In the genomic region with DNA sequence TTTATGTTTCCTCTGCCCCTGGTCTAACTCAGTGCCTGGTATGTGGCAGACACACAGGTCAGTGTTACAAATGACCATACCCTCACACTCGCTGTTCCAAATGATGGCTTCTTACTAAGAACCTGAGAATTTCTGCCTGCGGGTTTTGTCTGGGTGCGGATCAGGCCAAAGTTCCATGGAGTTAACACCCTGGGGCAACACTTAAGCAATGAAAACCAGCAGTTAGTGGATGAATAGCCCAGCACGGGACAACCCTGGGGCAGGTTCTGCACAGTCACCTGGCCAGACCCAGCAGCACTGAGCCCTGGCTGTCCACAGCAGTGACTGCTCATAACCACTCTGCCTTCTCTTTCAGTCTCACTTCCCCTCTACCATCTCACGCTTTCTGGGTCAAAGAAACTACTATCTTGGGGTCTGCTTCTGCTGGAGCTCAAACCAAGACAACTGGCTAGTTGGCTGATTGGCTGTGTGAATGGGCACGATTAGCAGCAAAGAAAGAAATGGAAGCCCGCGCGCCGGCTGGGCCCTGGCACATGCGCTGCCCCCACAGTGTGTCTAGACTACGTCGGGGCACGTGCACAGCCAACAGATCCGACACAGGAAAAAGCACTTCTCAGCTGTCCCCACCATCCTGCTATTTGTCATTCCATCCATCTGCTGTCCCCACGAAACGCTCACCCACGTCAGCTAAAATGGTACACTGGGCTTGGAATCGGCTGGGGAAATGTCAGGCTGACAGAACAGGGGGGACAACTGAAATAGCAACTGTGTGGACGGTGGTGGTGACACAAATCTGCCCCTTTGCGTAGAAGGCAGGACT, we compare ENCODE assay signal across 1 cellular context.
TF ChIP-seq lines count a peak whose summit lies in the region.

No MANE protein-coding gene starts in this region.

TF ChIP-seq in HepG2, 621 proteins besides CTCF, POLR2A, EP300 and RAD21 (continues in another document):
- no peak for TF ChIP-seq BRCA1 (CRISPR knock-in tag; IDR thresholded peaks at IDR 0.05)
- TF ChIP-seq ZNF333 (CRISPR knock-in tag; IDR thresholded peaks at IDR 0.05; ENCODE audit: borderline replicate concordance) = 0 out of 2 replicates have a peak, but pooled peaks have one; percentile 44
- no peak for TF ChIP-seq ZSCAN29 (CRISPR knock-in tag; conservative IDR thresholded peaks at IDR 0.05)
- no peak for TF ChIP-seq MTF2 (CRISPR knock-in tag; IDR thresholded peaks at IDR 0.05; ENCODE audit: borderline replicate concordance)
- no peak for TF ChIP-seq ZBTB7A (CRISPR knock-in tag; IDR thresholded peaks at IDR 0.05)
- no peak for TF ChIP-seq SMARCC2 (IDR thresholded peaks at IDR 0.05)
- TF ChIP-seq, protein P1, sequence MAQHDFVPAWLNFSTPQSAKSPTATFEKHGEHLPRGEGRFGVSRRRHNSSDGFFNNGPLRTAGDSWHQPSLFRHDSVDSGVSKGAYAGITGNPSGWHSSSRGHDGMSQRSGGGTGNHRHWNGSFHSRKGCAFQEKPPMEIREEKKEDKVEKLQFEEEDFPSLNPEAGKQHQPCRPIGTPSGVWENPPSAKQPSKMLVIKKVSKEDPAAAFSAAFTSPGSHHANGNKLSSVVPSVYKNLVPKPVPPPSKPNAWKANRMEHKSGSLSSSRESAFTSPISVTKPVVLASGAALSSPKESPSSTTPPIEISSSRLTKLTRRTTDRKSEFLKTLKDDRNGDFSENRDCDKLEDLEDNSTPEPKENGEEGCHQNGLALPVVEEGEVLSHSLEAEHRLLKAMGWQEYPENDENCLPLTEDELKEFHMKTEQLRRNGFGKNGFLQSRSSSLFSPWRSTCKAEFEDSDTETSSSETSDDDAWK (CRISPR knock-in tag; IDR thresholded peaks at IDR 0.05) = no peak
- TF ChIP-seq, protein P2, sequence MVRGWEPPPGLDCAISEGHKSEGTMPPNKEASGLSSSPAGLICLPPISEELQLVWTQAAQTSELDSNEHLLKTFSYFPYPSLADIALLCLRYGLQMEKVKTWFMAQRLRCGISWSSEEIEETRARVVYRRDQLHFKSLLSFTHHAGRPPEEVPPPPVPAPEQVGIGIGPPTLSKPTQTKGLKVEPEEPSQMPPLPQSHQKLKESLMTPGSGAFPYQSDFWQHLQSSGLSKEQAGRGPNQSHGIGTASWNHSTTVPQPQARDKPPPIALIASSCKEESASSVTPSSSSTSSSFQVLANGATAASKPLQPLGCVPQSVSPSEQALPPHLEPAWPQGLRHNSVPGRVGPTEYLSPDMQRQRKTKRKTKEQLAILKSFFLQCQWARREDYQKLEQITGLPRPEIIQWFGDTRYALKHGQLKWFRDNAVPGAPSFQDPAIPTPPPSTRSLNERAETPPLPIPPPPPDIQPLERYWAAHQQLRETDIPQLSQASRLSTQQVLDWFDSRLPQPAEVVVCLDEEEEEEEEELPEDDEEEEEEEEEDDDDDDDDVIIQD (CRISPR knock-in tag; IDR thresholded peaks at IDR 0.05; ENCODE audit: low read depth) = no peak
- no peak for TF ChIP-seq SP1 (IDR thresholded peaks at IDR 0.05)
- TF ChIP-seq SP1 (CRISPR knock-in tag; IDR thresholded peaks at IDR 0.05) = no peak
- TF ChIP-seq NFYC (CRISPR knock-in tag; IDR thresholded peaks at IDR 0.05) = no peak
- no peak for TF ChIP-seq NFKB2 (CRISPR knock-in tag; IDR thresholded peaks at IDR 0.05; ENCODE audit: borderline replicate concordance)
- no peak for TF ChIP-seq NR2C2 (CRISPR knock-in tag; IDR thresholded peaks at IDR 0.05; ENCODE audit: borderline replicate concordance)
- no peak for TF ChIP-seq NR1H2 (CRISPR knock-in tag; IDR thresholded peaks at IDR 0.05; ENCODE audit: borderline replicate concordance, low read depth)
- TF ChIP-seq ZNF782 (CRISPR knock-in tag; IDR thresholded peaks at IDR 0.05; ENCODE audit: borderline replicate concordance) = no peak
- TF ChIP-seq ZMYM4 (CRISPR knock-in tag; IDR thresholded peaks at IDR 0.05) = no peak; the same call in 1 of the 2 replicates
- no peak for TF ChIP-seq STAG1 (CRISPR knock-in tag; IDR thresholded peaks at IDR 0.05)
- no peak for TF ChIP-seq ZKSCAN8 (CRISPR knock-in tag; IDR thresholded peaks at IDR 0.05; ENCODE audit: borderline replicate concordance)
- no peak for TF ChIP-seq ONECUT2 (CRISPR knock-in tag; IDR thresholded peaks at IDR 0.05)
- TF ChIP-seq, protein P3, sequence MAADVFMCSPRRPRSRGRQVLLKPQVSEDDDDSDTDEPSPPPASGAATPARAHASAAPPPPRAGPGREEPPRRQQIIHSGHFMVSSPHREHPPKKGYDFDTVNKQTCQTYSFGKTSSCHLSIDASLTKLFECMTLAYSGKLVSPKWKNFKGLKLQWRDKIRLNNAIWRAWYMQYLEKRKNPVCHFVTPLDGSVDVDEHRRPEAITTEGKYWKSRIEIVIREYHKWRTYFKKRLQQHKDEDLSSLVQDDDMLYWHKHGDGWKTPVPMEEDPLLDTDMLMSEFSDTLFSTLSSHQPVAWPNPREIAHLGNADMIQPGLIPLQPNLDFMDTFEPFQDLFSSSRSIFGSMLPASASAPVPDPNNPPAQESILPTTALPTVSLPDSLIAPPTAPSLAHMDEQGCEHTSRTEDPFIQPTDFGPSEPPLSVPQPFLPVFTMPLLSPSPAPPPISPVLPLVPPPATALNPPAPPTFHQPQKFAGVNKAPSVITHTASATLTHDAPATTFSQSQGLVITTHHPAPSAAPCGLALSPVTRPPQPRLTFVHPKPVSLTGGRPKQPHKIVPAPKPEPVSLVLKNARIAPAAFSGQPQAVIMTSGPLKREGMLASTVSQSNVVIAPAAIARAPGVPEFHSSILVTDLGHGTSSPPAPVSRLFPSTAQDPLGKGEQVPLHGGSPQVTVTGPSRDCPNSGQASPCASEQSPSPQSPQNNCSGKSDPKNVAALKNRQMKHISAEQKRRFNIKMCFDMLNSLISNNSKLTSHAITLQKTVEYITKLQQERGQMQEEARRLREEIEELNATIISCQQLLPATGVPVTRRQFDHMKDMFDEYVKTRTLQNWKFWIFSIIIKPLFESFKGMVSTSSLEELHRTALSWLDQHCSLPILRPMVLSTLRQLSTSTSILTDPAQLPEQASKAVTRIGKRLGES (CRISPR knock-in tag; IDR thresholded peaks at IDR 0.05; ENCODE audit: borderline replicate concordance) = no peak
- no peak for TF ChIP-seq MBNL3 (CRISPR knock-in tag; conservative IDR thresholded peaks at IDR 0.05)
- TF ChIP-seq ZNF629 (CRISPR knock-in tag; conservative IDR thresholded peaks at IDR 0.05) = no peak
- TF ChIP-seq, protein P4, sequence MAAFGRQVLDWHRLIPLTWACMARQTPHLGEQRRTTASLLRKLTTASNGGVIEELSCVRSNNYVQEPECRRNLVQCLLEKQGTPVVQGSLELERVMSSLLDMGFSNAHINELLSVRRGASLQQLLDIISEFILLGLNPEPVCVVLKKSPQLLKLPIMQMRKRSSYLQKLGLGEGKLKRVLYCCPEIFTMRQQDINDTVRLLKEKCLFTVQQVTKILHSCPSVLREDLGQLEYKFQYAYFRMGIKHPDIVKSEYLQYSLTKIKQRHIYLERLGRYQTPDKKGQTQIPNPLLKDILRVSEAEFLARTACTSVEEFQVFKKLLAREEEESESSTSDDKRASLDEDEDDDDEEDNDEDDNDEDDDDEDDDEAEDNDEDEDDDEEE (CRISPR knock-in tag; IDR thresholded peaks at IDR 0.05) = no peak
- no peak for TF ChIP-seq ZNF17 (CRISPR knock-in tag; IDR thresholded peaks at IDR 0.05)
- TF ChIP-seq, protein P5, sequence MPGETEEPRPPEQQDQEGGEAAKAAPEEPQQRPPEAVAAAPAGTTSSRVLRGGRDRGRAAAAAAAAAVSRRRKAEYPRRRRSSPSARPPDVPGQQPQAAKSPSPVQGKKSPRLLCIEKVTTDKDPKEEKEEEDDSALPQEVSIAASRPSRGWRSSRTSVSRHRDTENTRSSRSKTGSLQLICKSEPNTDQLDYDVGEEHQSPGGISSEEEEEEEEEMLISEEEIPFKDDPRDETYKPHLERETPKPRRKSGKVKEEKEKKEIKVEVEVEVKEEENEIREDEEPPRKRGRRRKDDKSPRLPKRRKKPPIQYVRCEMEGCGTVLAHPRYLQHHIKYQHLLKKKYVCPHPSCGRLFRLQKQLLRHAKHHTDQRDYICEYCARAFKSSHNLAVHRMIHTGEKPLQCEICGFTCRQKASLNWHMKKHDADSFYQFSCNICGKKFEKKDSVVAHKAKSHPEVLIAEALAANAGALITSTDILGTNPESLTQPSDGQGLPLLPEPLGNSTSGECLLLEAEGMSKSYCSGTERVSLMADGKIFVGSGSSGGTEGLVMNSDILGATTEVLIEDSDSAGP (CRISPR knock-in tag; IDR thresholded peaks at IDR 0.05; ENCODE audit: borderline replicate concordance) = peak; percentile 42; the same call in 1 of the 2 replicates
- TF ChIP-seq ZNF205 (CRISPR knock-in tag; IDR thresholded peaks at IDR 0.05) = no peak
- no peak for TF ChIP-seq ISL2 (CRISPR knock-in tag; IDR thresholded peaks at IDR 0.05)
- peak; percentile 63; the same call in 1 of the 2 replicates for TF ChIP-seq JUND (CRISPR knock-in tag; IDR thresholded peaks at IDR 0.05)
- TF ChIP-seq ZNF446 (CRISPR knock-in tag; IDR thresholded peaks at IDR 0.05) = no peak
- TF ChIP-seq ATF1 (CRISPR knock-in tag; IDR thresholded peaks at IDR 0.05) = no peak
- no peak for TF ChIP-seq ZSCAN20 (CRISPR knock-in tag; IDR thresholded peaks at IDR 0.05; ENCODE audit: borderline replicate concordance)
- no peak for TF ChIP-seq HNRNPL (IDR thresholded peaks at IDR 0.05; ENCODE audit: low read depth, low read length)
- TF ChIP-seq SKI (IDR thresholded peaks at IDR 0.05; ENCODE audit: partially characterized antibody) = no peak
- TF ChIP-seq, protein P6, sequence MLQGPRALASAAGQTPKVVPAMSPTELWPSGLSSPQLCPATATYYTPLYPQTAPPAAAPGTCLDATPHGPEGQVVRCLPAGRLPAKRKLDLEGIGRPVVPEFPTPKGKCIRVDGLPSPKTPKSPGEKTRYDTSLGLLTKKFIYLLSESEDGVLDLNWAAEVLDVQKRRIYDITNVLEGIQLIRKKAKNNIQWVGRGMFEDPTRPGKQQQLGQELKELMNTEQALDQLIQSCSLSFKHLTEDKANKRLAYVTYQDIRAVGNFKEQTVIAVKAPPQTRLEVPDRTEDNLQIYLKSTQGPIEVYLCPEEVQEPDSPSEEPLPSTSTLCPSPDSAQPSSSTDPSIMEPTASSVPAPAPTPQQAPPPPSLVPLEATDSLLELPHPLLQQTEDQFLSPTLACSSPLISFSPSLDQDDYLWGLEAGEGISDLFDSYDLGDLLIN (CRISPR knock-in tag; IDR thresholded peaks at IDR 0.05; ENCODE audit: borderline replicate concordance) = no peak
- no peak for TF ChIP-seq ZNF841 (CRISPR knock-in tag; IDR thresholded peaks at IDR 0.05; ENCODE audit: borderline replicate concordance)
- TF ChIP-seq, protein P7, sequence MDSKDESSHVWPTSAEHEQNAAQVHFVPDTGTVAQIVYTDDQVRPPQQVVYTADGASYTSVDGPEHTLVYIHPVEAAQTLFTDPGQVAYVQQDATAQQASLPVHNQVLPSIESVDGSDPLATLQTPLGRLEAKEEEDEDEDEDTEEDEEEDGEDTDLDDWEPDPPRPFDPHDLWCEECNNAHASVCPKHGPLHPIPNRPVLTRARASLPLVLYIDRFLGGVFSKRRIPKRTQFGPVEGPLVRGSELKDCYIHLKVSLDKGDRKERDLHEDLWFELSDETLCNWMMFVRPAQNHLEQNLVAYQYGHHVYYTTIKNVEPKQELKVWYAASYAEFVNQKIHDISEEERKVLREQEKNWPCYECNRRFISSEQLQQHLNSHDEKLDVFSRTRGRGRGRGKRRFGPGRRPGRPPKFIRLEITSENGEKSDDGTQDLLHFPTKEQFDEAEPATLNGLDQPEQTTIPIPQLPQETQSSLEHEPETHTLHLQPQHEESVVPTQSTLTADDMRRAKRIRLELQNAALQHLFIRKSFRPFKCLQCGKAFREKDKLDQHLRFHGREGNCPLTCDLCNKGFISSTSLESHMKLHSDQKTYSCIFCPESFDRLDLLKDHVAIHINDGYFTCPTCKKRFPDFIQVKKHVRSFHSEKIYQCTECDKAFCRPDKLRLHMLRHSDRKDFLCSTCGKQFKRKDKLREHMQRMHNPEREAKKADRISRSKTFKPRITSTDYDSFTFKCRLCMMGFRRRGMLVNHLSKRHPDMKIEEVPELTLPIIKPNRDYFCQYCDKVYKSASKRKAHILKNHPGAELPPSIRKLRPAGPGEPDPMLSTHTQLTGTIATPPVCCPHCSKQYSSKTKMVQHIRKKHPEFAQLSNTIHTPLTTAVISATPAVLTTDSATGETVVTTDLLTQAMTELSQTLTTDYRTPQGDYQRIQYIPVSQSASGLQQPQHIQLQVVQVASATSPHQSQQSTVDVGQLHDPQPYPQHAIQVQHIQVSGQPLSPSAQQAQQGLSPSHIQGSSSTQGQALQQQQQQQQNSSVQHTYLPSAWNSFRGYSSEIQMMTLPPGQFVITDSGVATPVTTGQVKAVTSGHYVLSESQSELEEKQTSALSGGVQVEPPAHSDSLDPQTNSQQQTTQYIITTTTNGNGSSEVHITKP (CRISPR knock-in tag; IDR thresholded peaks at IDR 0.05; ENCODE audit: low read depth) = no peak
- no peak for TF ChIP-seq ZNF232 (CRISPR knock-in tag; IDR thresholded peaks at IDR 0.05; ENCODE audit: borderline replicate concordance)
- no peak for TF ChIP-seq XBP1 (CRISPR knock-in tag; IDR thresholded peaks at IDR 0.05)
- TF ChIP-seq KAT2B (IDR thresholded peaks at IDR 0.05; ENCODE audit: borderline replicate concordance, low read depth, low read length) = no peak
- TF ChIP-seq ZNF713 (CRISPR knock-in tag; IDR thresholded peaks at IDR 0.05) = no peak; the same call in 1 of the 2 replicates
- TF ChIP-seq, protein P8, sequence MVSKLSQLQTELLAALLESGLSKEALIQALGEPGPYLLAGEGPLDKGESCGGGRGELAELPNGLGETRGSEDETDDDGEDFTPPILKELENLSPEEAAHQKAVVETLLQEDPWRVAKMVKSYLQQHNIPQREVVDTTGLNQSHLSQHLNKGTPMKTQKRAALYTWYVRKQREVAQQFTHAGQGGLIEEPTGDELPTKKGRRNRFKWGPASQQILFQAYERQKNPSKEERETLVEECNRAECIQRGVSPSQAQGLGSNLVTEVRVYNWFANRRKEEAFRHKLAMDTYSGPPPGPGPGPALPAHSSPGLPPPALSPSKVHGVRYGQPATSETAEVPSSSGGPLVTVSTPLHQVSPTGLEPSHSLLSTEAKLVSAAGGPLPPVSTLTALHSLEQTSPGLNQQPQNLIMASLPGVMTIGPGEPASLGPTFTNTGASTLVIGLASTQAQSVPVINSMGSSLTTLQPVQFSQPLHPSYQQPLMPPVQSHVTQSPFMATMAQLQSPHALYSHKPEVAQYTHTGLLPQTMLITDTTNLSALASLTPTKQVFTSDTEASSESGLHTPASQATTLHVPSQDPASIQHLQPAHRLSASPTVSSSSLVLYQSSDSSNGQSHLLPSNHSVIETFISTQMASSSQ (IDR thresholded peaks at IDR 0.05; ENCODE audit: low read depth) = no peak
- TF ChIP-seq, protein P8 (CRISPR knock-in tag; IDR thresholded peaks at IDR 0.05; ENCODE audit: borderline replicate concordance) = no peak
- peak; percentile 10; the same call in 1 of the 2 replicates for TF ChIP-seq TBX2 (CRISPR knock-in tag; IDR thresholded peaks at IDR 0.05; ENCODE audit: borderline replicate concordance)
- no peak for TF ChIP-seq MEIS2 (CRISPR knock-in tag; IDR thresholded peaks at IDR 0.05)
- TF ChIP-seq, protein P9, sequence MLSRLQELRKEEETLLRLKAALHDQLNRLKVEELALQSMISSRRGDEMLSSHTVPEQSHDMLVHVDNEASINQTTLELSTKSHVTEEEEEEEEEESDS (CRISPR knock-in tag; IDR thresholded peaks at IDR 0.05; ENCODE audit: borderline replicate concordance) = no peak
